Comparison of ENCODE assay signal across 1 cellular context in genomic region chr12:132687211-132688164, GRCh38.
A peak's percentile ranks its signal among the peaks of the same experiment; 100 is the strongest.
TF ChIP-seq lines count a peak whose summit lies in the region.

Gene POLE, minus strand, starts transcription at chr12:132687342. Its CDS starts 27 bp downstream, at chr12:132687315.
Gene PXMP2, plus strand, starts transcription at chr12:132687587. Its CDS starts 84 bp downstream, at chr12:132687671.

TF ChIP-seq in HepG2, 621 proteins besides CTCF, POLR2A, EP300 and RAD21 (continued from another document and continues in another):
- TF ChIP-seq, protein P1, sequence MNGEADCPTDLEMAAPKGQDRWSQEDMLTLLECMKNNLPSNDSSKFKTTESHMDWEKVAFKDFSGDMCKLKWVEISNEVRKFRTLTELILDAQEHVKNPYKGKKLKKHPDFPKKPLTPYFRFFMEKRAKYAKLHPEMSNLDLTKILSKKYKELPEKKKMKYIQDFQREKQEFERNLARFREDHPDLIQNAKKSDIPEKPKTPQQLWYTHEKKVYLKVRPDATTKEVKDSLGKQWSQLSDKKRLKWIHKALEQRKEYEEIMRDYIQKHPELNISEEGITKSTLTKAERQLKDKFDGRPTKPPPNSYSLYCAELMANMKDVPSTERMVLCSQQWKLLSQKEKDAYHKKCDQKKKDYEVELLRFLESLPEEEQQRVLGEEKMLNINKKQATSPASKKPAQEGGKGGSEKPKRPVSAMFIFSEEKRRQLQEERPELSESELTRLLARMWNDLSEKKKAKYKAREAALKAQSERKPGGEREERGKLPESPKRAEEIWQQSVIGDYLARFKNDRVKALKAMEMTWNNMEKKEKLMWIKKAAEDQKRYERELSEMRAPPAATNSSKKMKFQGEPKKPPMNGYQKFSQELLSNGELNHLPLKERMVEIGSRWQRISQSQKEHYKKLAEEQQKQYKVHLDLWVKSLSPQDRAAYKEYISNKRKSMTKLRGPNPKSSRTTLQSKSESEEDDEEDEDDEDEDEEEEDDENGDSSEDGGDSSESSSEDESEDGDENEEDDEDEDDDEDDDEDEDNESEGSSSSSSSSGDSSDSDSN (CRISPR knock-in tag; IDR thresholded peaks at IDR 0.05) = peak; percentile 86
- TF ChIP-seq SP1 (IDR thresholded peaks at IDR 0.05) = no peak
- TF ChIP-seq SP1 (CRISPR knock-in tag; IDR thresholded peaks at IDR 0.05) = peak; percentile 75
- TF ChIP-seq NPAS2 (CRISPR knock-in tag; IDR thresholded peaks at IDR 0.05; ENCODE audit: borderline replicate concordance) = no peak
- TF ChIP-seq, protein P2, sequence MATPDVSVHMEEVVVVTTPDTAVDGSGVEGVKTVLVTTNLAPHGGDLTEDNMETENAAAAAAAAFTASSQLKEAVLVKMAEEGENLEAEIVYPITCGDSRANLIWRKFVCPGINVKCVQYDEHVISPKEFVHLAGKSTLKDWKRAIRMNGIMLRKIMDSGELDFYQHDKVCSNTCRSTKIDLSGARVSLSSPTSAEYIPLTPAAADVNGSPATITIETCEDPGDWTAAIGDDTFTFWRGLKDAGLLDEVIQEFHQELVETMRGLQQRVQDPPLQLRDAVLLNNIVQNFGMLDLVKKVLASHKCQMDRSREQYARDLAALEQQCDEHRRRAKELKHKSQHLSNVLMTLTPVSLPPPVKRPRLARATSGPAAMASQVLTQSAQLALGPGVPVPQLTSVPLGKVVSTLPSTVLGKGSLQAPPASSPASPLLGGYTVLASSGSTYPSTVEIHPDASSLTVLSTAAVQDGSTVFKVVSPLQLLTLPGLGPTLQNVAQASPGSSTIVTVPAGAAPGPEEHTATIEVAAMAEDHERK (CRISPR knock-in tag; IDR thresholded peaks at IDR 0.05; ENCODE audit: low read depth) = no peak
- no peak for TF ChIP-seq ZSCAN12 (CRISPR knock-in tag; IDR thresholded peaks at IDR 0.05)
- no peak for TF ChIP-seq ZFP37 (CRISPR knock-in tag; IDR thresholded peaks at IDR 0.05; ENCODE audit: borderline replicate concordance)
- peak; percentile 97 for TF ChIP-seq SIN3A (IDR thresholded peaks at IDR 0.05; ENCODE audit: borderline replicate concordance, low read depth, low read length)
- TF ChIP-seq, protein P3, sequence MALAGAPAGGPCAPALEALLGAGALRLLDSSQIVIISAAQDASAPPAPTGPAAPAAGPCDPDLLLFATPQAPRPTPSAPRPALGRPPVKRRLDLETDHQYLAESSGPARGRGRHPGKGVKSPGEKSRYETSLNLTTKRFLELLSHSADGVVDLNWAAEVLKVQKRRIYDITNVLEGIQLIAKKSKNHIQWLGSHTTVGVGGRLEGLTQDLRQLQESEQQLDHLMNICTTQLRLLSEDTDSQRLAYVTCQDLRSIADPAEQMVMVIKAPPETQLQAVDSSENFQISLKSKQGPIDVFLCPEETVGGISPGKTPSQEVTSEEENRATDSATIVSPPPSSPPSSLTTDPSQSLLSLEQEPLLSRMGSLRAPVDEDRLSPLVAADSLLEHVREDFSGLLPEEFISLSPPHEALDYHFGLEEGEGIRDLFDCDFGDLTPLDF (CRISPR knock-in tag; IDR thresholded peaks at IDR 0.05) = peak; percentile 95
- TF ChIP-seq ZNF275 (CRISPR knock-in tag; IDR thresholded peaks at IDR 0.05; ENCODE audit: borderline replicate concordance) = no peak
- no peak for TF ChIP-seq MTA1 (CRISPR knock-in tag; IDR thresholded peaks at IDR 0.05; ENCODE audit: borderline replicate concordance)
- peak; percentile 80; the same call in 1 of the 2 replicates for TF ChIP-seq KDM2A (CRISPR knock-in tag; IDR thresholded peaks at IDR 0.05; ENCODE audit: borderline replicate concordance, low read depth)
- TF ChIP-seq GMEB1 (CRISPR knock-in tag; IDR thresholded peaks at IDR 0.05; ENCODE audit: borderline replicate concordance) = peak; percentile 71; the same call in 1 of the 2 replicates
- TF ChIP-seq LCORL (IDR thresholded peaks at IDR 0.05) = no peak
- TF ChIP-seq LCORL (CRISPR knock-in tag; IDR thresholded peaks at IDR 0.05) = no peak
- no peak for TF ChIP-seq NRL (CRISPR knock-in tag; IDR thresholded peaks at IDR 0.05; ENCODE audit: borderline replicate concordance)
- TF ChIP-seq MIER3 (CRISPR knock-in tag; IDR thresholded peaks at IDR 0.05; ENCODE audit: borderline replicate concordance) = peak; percentile 24; the same call in 1 of the 2 replicates
- no peak for TF ChIP-seq STAG1 (CRISPR knock-in tag; IDR thresholded peaks at IDR 0.05)
- no peak; the same call in 1 of the 2 replicates for TF ChIP-seq CCDC6 (CRISPR knock-in tag; IDR thresholded peaks at IDR 0.05)
- peak; percentile 49; the same call in 1 of the 2 replicates for TF ChIP-seq ZNF335 (CRISPR knock-in tag; IDR thresholded peaks at IDR 0.05)
- peak; percentile 64; the same call in 1 of the 2 replicates for TF ChIP-seq REL (CRISPR knock-in tag; conservative IDR thresholded peaks at IDR 0.05)
- TF ChIP-seq ZNF317 (CRISPR knock-in tag; IDR thresholded peaks at IDR 0.05) = no peak
- TF ChIP-seq, protein P4, sequence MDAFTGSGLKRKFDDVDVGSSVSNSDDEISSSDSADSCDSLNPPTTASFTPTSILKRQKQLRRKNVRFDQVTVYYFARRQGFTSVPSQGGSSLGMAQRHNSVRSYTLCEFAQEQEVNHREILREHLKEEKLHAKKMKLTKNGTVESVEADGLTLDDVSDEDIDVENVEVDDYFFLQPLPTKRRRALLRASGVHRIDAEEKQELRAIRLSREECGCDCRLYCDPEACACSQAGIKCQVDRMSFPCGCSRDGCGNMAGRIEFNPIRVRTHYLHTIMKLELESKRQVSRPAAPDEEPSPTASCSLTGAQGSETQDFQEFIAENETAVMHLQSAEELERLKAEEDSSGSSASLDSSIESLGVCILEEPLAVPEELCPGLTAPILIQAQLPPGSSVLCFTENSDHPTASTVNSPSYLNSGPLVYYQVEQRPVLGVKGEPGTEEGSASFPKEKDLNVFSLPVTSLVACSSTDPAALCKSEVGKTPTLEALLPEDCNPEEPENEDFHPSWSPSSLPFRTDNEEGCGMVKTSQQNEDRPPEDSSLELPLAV (CRISPR knock-in tag; conservative IDR thresholded peaks at IDR 0.05; ENCODE audit: low read depth) = 0 out of 2 replicates have a peak, but pooled peaks have one; percentile 15
- no peak for TF ChIP-seq ZBTB40 (IDR thresholded peaks at IDR 0.05)
- no peak; the same call in 1 of the 2 replicates for TF ChIP-seq ZBTB40 (CRISPR knock-in tag; IDR thresholded peaks at IDR 0.05)
- TF ChIP-seq, protein P5, sequence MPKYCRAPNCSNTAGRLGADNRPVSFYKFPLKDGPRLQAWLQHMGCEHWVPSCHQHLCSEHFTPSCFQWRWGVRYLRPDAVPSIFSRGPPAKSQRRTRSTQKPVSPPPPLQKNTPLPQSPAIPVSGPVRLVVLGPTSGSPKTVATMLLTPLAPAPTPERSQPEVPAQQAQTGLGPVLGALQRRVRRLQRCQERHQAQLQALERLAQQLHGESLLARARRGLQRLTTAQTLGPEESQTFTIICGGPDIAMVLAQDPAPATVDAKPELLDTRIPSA (CRISPR knock-in tag; IDR thresholded peaks at IDR 0.05; ENCODE audit: borderline replicate concordance) = no peak
- TF ChIP-seq SP4 (CRISPR knock-in tag; IDR thresholded peaks at IDR 0.05) = peak; percentile 94
- no peak; the same call in 1 of the 2 replicates for TF ChIP-seq RFXANK (CRISPR knock-in tag; IDR thresholded peaks at IDR 0.05)
- no peak for TF ChIP-seq SUZ12 (IDR thresholded peaks at IDR 0.05; ENCODE audit: low read depth, low read length)
- TF ChIP-seq, protein P6, sequence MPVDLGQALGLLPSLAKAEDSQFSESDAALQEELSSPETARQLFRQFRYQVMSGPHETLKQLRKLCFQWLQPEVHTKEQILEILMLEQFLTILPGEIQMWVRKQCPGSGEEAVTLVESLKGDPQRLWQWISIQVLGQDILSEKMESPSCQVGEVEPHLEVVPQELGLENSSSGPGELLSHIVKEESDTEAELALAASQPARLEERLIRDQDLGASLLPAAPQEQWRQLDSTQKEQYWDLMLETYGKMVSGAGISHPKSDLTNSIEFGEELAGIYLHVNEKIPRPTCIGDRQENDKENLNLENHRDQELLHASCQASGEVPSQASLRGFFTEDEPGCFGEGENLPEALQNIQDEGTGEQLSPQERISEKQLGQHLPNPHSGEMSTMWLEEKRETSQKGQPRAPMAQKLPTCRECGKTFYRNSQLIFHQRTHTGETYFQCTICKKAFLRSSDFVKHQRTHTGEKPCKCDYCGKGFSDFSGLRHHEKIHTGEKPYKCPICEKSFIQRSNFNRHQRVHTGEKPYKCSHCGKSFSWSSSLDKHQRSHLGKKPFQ (CRISPR knock-in tag; IDR thresholded peaks at IDR 0.05; ENCODE audit: insufficient replicate concordance) = no peak
- TF ChIP-seq ZFP1 (CRISPR knock-in tag; IDR thresholded peaks at IDR 0.05) = no peak
- peak; percentile 99 for TF ChIP-seq CHD2 (IDR thresholded peaks at IDR 0.05; ENCODE audit: low read depth, low read length)
- peak; percentile 94 for TF ChIP-seq SIN3B (IDR thresholded peaks at IDR 0.05; ENCODE audit: low read length)
- peak; percentile 44; the same call in 1 of the 2 replicates for TF ChIP-seq ZNF562 (CRISPR knock-in tag; IDR thresholded peaks at IDR 0.05; ENCODE audit: borderline replicate concordance)
- TF ChIP-seq SP5 (CRISPR knock-in tag; IDR thresholded peaks at IDR 0.05; ENCODE audit: borderline replicate concordance, low read depth) = peak; percentile 95
- no peak for TF ChIP-seq SMAD9 (CRISPR knock-in tag; IDR thresholded peaks at IDR 0.05)
- no peak for TF ChIP-seq FOSL1 (CRISPR knock-in tag; IDR thresholded peaks at IDR 0.05; ENCODE audit: borderline replicate concordance)
- TF ChIP-seq ZNF788 (CRISPR knock-in tag; IDR thresholded peaks at IDR 0.05; ENCODE audit: borderline replicate concordance) = peak; percentile 85
- TF ChIP-seq TAF15 (IDR thresholded peaks at IDR 0.05; ENCODE audit: low read depth, low read length, poor library complexity, severe bottlenecking) = peak; percentile 25
- no peak for TF ChIP-seq ZNF205 (CRISPR knock-in tag; IDR thresholded peaks at IDR 0.05)
- 0 out of 2 replicates have a peak, but pooled peaks have one; percentile 50 for TF ChIP-seq HOXA5 (CRISPR knock-in tag; IDR thresholded peaks at IDR 0.05)
